1 cellular context compared by ENCODE assay signal in the genomic region with DNA sequence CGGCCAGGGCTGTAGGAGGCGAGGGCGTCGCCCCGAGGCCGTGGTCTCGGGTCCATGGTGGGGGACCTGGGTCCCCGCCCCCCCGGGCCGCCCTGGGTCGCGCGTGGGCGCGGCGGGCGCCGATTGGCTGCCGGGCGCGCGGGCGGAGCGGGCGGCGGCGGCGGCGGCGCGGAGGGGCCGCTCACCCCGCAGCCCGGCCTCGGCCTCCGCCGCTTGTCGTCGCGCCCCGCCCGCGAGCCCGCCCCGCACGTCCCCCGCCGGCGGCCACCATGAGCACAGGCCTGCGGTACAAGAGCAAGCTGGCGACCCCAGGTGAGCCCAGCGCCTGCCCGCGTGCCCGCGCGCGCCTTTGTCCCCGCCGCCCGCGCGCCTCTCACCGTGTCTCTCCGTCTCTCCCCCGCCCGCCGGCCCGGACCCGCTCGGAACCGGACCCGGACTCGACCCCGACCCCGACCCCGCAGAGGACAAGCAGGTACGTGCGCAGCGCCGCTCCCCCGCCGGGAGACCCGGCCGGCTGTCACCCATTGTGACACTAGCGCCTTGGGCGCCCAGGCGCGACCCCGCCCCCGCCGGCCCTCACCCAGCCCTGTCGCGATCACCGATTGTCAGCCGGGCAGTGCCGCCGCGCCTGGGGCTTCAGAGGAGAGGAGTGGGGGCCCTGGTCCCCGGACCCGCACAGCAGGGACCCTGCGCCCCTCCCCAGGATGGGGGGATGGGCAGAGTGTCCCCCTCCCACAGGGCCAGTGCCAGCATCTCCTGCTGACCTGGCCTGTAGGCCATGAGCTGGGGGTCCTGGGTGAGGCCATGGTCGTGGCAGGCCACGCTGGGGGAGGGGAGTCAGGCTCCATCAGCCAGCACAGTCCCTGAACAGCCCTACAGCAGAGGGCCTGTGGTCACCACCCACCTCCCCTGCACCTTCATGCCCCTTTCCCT.
TF ChIP-seq lines count a peak whose summit lies in the region.

Gene SEPTIN5 (plus strand): TSS at position 184 of the 933 bp plus-strand sequence. CDS start 86 bp downstream, at position 270.

TF ChIP-seq in K562, 482 proteins besides CTCF, POLR2A, EP300 and RAD21 (continued from another document and continues in another):
- TF ChIP-seq, protein P1, sequence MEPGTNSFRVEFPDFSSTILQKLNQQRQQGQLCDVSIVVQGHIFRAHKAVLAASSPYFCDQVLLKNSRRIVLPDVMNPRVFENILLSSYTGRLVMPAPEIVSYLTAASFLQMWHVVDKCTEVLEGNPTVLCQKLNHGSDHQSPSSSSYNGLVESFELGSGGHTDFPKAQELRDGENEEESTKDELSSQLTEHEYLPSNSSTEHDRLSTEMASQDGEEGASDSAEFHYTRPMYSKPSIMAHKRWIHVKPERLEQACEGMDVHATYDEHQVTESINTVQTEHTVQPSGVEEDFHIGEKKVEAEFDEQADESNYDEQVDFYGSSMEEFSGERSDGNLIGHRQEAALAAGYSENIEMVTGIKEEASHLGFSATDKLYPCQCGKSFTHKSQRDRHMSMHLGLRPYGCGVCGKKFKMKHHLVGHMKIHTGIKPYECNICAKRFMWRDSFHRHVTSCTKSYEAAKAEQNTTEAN (CRISPR knock-in tag; IDR thresholded peaks at IDR 0.05), result no peak
- TF ChIP-seq ZC3H4 (CRISPR knock-in tag; IDR thresholded peaks at IDR 0.05; ENCODE audit: borderline replicate concordance) (no peak), ZNF551 (CRISPR knock-in tag; IDR thresholded peaks at IDR 0.05) (no peak), CBX1 (IDR thresholded peaks at IDR 0.05; ENCODE audit: low read depth) (no peak), MTF1 (CRISPR knock-in tag; IDR thresholded peaks at IDR 0.05; ENCODE audit: borderline replicate concordance) (no peak), CHD1 (IDR thresholded peaks at IDR 0.05; ENCODE audit: low read length) (peak; percentile 64), MAFG (tag; conservative IDR thresholded peaks at IDR 0.05) (no peak), ZHX1 (conservative IDR thresholded peaks at IDR 0.05; ENCODE audit: low read length) (no peak), HNRNPK (IDR thresholded peaks at IDR 0.05; ENCODE audit: low read depth, low read length, poor library complexity, severe bottlenecking) (no peak), ZNF212 (CRISPR knock-in tag; IDR thresholded peaks at IDR 0.05) (no peak), ZNF609 (CRISPR knock-in tag; IDR thresholded peaks at IDR 0.05; ENCODE audit: borderline replicate concordance) (no peak), ZFP30 (CRISPR knock-in tag; IDR thresholded peaks at IDR 0.05; ENCODE audit: borderline replicate concordance) (no peak), HNRNPL (IDR thresholded peaks at IDR 0.05; ENCODE audit: low read depth, low read length) (peak; percentile 80), GATAD2A (IDR thresholded peaks at IDR 0.05) (peak; percentile 95), CREM (IDR thresholded peaks at IDR 0.05; ENCODE audit: low read depth) (no peak), SP2 (IDR thresholded peaks at IDR 0.05; ENCODE audit: extremely low read depth, low read depth, low read length, poor library complexity, severe bottlenecking) (peak; percentile 3), HDAC2 (IDR thresholded peaks at IDR 0.05) (peak; percentile 57; the same call in 1 of the 2 replicates), ARHGAP35 (IDR thresholded peaks at IDR 0.05; ENCODE audit: partially characterized antibody) (peak; percentile 81), ZNF766 (CRISPR knock-in tag; conservative IDR thresholded peaks at IDR 0.05) (no peak), ZNF408 (CRISPR knock-in tag; IDR thresholded peaks at IDR 0.05; ENCODE audit: low read depth) (no peak), NBN (IDR thresholded peaks at IDR 0.05; ENCODE audit: low read depth) (no peak), CXXC5 (CRISPR knock-in tag; IDR thresholded peaks at IDR 0.05) (no peak), ZNF184 (CRISPR knock-in tag; IDR thresholded peaks at IDR 0.05) (no peak), LCOR (CRISPR knock-in tag; IDR thresholded peaks at IDR 0.05) (no peak), ZFP36 (IDR thresholded peaks at IDR 0.05; ENCODE audit: low read depth, low read length, partially characterized antibody) (no peak), PHF8 (IDR thresholded peaks at IDR 0.05; ENCODE audit: borderline replicate concordance, low read length) (peak; percentile 59; the same call in 1 of the 2 replicates), CCNT2 (IDR thresholded peaks at IDR 0.05; ENCODE audit: borderline replicate concordance, extremely low read depth, insufficient read length, low read depth, low read length) (no peak), ZBTB33 (CRISPR knock-in tag; IDR thresholded peaks at IDR 0.05) (no peak), JUN (IDR thresholded peaks at IDR 0.05; ENCODE audit: borderline replicate concordance, low read depth, low read length) (no peak), JUN (CRISPR knock-in tag; IDR thresholded peaks at IDR 0.05; ENCODE audit: borderline replicate concordance) (no peak)
- TF ChIP-seq, protein P2, sequence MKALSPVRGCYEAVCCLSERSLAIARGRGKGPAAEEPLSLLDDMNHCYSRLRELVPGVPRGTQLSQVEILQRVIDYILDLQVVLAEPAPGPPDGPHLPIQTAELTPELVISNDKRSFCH (CRISPR knock-in tag; IDR thresholded peaks at IDR 0.05), result no peak
- TF ChIP-seq, protein P2 (tag; IDR thresholded peaks at IDR 0.05), result no peak
- TF ChIP-seq, protein P3, sequence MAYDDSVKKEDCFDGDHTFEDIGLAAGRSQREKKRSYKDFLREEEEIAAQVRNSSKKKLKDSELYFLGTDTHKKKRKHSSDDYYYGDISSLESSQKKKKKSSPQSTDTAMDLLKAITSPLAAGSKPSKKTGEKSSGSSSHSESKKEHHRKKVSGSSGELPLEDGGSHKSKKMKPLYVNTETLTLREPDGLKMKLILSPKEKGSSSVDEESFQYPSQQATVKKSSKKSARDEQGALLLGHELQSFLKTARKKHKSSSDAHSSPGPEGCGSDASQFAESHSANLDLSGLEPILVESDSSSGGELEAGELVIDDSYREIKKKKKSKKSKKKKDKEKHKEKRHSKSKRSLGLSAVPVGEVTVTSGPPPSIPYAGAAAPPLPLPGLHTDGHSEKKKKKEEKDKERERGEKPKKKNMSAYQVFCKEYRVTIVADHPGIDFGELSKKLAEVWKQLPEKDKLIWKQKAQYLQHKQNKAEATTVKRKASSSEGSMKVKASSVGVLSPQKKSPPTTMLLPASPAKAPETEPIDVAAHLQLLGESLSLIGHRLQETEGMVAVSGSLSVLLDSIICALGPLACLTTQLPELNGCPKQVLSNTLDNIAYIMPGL (CRISPR knock-in tag; IDR thresholded peaks at IDR 0.05), result peak; percentile 46
- TF ChIP-seq, protein P4, sequence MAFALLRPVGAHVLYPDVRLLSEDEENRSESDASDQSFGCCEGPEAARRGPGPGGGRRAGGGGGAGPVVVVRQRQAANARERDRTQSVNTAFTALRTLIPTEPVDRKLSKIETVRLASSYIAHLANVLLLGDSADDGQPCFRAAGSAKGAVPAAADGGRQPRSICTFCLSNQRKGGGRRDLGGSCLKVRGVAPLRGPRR (CRISPR knock-in tag; IDR thresholded peaks at IDR 0.05), result no peak
- TF ChIP-seq, protein P5, sequence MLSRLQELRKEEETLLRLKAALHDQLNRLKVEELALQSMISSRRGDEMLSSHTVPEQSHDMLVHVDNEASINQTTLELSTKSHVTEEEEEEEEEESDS (CRISPR knock-in tag; IDR thresholded peaks at IDR 0.05), result no peak
- TF ChIP-seq, protein P6, sequence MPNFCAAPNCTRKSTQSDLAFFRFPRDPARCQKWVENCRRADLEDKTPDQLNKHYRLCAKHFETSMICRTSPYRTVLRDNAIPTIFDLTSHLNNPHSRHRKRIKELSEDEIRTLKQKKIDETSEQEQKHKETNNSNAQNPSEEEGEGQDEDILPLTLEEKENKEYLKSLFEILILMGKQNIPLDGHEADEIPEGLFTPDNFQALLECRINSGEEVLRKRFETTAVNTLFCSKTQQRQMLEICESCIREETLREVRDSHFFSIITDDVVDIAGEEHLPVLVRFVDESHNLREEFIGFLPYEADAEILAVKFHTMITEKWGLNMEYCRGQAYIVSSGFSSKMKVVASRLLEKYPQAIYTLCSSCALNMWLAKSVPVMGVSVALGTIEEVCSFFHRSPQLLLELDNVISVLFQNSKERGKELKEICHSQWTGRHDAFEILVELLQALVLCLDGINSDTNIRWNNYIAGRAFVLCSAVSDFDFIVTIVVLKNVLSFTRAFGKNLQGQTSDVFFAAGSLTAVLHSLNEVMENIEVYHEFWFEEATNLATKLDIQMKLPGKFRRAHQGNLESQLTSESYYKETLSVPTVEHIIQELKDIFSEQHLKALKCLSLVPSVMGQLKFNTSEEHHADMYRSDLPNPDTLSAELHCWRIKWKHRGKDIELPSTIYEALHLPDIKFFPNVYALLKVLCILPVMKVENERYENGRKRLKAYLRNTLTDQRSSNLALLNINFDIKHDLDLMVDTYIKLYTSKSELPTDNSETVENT (CRISPR knock-in tag; IDR thresholded peaks at IDR 0.05), result peak; percentile 84; the same call in 1 of the 2 replicates
- TF ChIP-seq, protein P7, sequence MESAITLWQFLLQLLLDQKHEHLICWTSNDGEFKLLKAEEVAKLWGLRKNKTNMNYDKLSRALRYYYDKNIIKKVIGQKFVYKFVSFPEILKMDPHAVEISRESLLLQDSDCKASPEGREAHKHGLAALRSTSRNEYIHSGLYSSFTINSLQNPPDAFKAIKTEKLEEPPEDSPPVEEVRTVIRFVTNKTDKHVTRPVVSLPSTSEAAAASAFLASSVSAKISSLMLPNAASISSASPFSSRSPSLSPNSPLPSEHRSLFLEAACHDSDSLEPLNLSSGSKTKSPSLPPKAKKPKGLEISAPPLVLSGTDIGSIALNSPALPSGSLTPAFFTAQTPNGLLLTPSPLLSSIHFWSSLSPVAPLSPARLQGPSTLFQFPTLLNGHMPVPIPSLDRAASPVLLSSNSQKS (CRISPR knock-in tag; IDR thresholded peaks at IDR 0.05), result no peak
- TF ChIP-seq, protein P8, sequence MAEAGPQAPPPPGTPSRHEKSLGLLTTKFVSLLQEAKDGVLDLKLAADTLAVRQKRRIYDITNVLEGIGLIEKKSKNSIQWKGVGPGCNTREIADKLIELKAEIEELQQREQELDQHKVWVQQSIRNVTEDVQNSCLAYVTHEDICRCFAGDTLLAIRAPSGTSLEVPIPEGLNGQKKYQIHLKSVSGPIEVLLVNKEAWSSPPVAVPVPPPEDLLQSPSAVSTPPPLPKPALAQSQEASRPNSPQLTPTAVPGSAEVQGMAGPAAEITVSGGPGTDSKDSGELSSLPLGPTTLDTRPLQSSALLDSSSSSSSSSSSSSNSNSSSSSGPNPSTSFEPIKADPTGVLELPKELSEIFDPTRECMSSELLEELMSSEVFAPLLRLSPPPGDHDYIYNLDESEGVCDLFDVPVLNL (CRISPR knock-in tag; IDR thresholded peaks at IDR 0.05; ENCODE audit: low read depth), result no peak
